In genomic region chr1:172699111-172699510, GRCh38 we compare ENCODE assay signal across 8 cellular contexts. TPM values are rescaled to one million over a fixed set of nuclear protein-coding genes. Genes with fewer than 3 reads are reported as not detected.
DNase-seq lines count a peak whose midpoint lies in the region; ATAC-seq and TF ChIP-seq lines count a peak whose summit lies in the region.

No MANE protein-coding gene starts in this region.

- H3K4me3 ChIP-seq in cardiac fibroblast (replicated peaks in 1 of 2; ENCODE audit: low read depth in 2 of 2, low read length in 2 of 2) (no peak overlapping the region), hepatocyte (no peak overlapping the region), H7 (ENCODE audit: insufficient read depth, low read depth, low read length) (no peak overlapping the region)

- POLR2A ChIA-PET in WTC11 (lab: Charles Lee) = no interaction called here

- CTCF ChIA-PET in WTC11 (lab: Charles Lee) = no interaction called here

- no peak overlapping the region for H3K27ac ChIP-seq in hepatocyte

- H3K9me3 Mint-ChIP-seq in WTC11 = no peaks in the 10 kb centered on the region

- H3K9me2 ChIP-seq in hepatocyte (replicated peaks; ENCODE audit: insufficient read depth) = no peaks in the 10 kb centered on the region

- no peaks in the 10 kb centered on the region for H3K4me1 ChIP-seq in hepatocyte (ENCODE audit: insufficient read depth)

- H3K36me3 Mint-ChIP-seq in WTC11 = no peaks in the 10 kb centered on the region

- H3K4me3 Mint-ChIP-seq in WTC11 = no peak overlapping the region

- no peaks in the 10 kb centered on the region for H4K20me1 ChIP-seq in hepatocyte (ENCODE audit: insufficient read depth, poor library complexity, severe bottlenecking)

- H3K36me3 ChIP-seq in hepatocyte (replicated peaks; ENCODE audit: insufficient read depth, low read depth) = no peaks in the 10 kb centered on the region
- no peaks in the 10 kb centered on the region for H3K36me3 ChIP-seq in H7 (replicated peaks; ENCODE audit: control insufficient read depth, insufficient read depth, low read length)

- TF ChIP-seq CTCF in cardiac fibroblast (IDR thresholded peaks at IDR 0.05; ENCODE audit: low read depth, low read length) = no peak
- TF ChIP-seq CTCF in WTC11 (IDR thresholded peaks at IDR 0.05) = no peak
- TF ChIP-seq CTCF in hepatocyte (IDR thresholded peaks at IDR 0.05; ENCODE audit: poor library complexity) = no peak

- no peak overlapping the region for H3K4me2 ChIP-seq in hepatocyte

- WGBS in hepatocyte (ENCODE audit: low lambda C conversion rate, missing lambda C conversion rate) = 47% methylated on average over 3 of the region's 3 CpGs

- ATAC-seq in GM18858 (IDR thresholded peaks at IDR 0.05; ENCODE audit: unreplicated experiment) (peak; percentile 49), HG03135 (IDR thresholded peaks at IDR 0.05; ENCODE audit: unreplicated experiment) (peak; percentile 57), WTC11 (no peak)

- peaks cover 3% of the 10 kb centered on the region; the same call in 1 of the 2 replicates for H3K4me1 Mint-ChIP-seq in WTC11

- H2AFZ ChIP-seq in hepatocyte = no peak overlapping the region

- H3K27me3 ChIP-seq in hepatocyte (no peaks in the 10 kb centered on the region), H7 (ENCODE audit: control insufficient read depth, insufficient read depth, low read length) (no peaks in the 10 kb centered on the region)

- no peak overlapping the region for H3K27ac Mint-ChIP-seq in WTC11

- H3K27me3 Mint-ChIP-seq in WTC11 (ENCODE audit: low read depth) = no peaks in the 10 kb centered on the region

- no peaks in the 10 kb centered on the region for H3K79me2 ChIP-seq in hepatocyte

- no peaks in the 10 kb centered on the region for H3K9me3 ChIP-seq in hepatocyte (ENCODE audit: low read depth)

- peak; percentile 8 to 32 (median 28) for DNase-seq in activated CD4-positive, CD25-positive, alpha-beta regulatory T cell (lab: John Stamatoyannopoulos, UW)
- DNase-seq in cardiac fibroblast (ENCODE audit: low read depth in 2 of 2) = peak; percentile 56 to 73
- DNase-seq in stimulated activated CD4-positive, alpha-beta T cell treated with anti-CD3 and anti-CD28 coated beads, Interleukin-1b, Interleukin-23, amount 100 ng/mL, for 4 hours (ENCODE audit: low read depth in 2 of 2) = peak; percentile 46 to 67
- no peak for DNase-seq in WTC11 (ENCODE audit: low spot score)
- no peak for DNase-seq in hepatocyte (ENCODE audit: low spot score)
- DNase-seq in H7 = no peak

TF ChIP-seq in WTC11, 78 proteins besides CTCF, POLR2A, EP300 and RAD21 (continues in another document):
- TF ChIP-seq, protein P1, sequence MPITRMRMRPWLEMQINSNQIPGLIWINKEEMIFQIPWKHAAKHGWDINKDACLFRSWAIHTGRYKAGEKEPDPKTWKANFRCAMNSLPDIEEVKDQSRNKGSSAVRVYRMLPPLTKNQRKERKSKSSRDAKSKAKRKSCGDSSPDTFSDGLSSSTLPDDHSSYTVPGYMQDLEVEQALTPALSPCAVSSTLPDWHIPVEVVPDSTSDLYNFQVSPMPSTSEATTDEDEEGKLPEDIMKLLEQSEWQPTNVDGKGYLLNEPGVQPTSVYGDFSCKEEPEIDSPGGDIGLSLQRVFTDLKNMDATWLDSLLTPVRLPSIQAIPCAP (CRISPR knock-in tag; IDR thresholded peaks at IDR 0.05) = no peak
- no peak for TF ChIP-seq MAX (CRISPR knock-in tag; IDR thresholded peaks at IDR 0.05)
- TF ChIP-seq HMGA2 (CRISPR knock-in tag; IDR thresholded peaks at IDR 0.05) = no peak
- TF ChIP-seq OVOL2 (CRISPR knock-in tag; IDR thresholded peaks at IDR 0.05; ENCODE audit: borderline replicate concordance) = no peak
- TF ChIP-seq, protein P2, sequence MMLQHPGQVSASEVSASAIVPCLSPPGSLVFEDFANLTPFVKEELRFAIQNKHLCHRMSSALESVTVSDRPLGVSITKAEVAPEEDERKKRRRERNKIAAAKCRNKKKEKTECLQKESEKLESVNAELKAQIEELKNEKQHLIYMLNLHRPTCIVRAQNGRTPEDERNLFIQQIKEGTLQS (CRISPR knock-in tag; conservative IDR thresholded peaks at IDR 0.05) = no peak
- TF ChIP-seq GABPB1 (CRISPR knock-in tag; IDR thresholded peaks at IDR 0.05) = no peak
- TF ChIP-seq, protein P3, sequence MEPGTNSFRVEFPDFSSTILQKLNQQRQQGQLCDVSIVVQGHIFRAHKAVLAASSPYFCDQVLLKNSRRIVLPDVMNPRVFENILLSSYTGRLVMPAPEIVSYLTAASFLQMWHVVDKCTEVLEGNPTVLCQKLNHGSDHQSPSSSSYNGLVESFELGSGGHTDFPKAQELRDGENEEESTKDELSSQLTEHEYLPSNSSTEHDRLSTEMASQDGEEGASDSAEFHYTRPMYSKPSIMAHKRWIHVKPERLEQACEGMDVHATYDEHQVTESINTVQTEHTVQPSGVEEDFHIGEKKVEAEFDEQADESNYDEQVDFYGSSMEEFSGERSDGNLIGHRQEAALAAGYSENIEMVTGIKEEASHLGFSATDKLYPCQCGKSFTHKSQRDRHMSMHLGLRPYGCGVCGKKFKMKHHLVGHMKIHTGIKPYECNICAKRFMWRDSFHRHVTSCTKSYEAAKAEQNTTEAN (CRISPR knock-in tag; IDR thresholded peaks at IDR 0.05) = no peak
- TF ChIP-seq ATF6 (CRISPR knock-in tag; IDR thresholded peaks at IDR 0.05) = no peak
- no peak for TF ChIP-seq ESRRA (CRISPR knock-in tag; IDR thresholded peaks at IDR 0.05; ENCODE audit: borderline replicate concordance)
- TF ChIP-seq JAZF1 (CRISPR knock-in tag; IDR thresholded peaks at IDR 0.05) = no peak
- TF ChIP-seq ETV6 (CRISPR knock-in tag; IDR thresholded peaks at IDR 0.05) = no peak
- TF ChIP-seq ZNF425 (CRISPR knock-in tag; conservative IDR thresholded peaks at IDR 0.05) = no peak
- no peak for TF ChIP-seq STAT6 (CRISPR knock-in tag; conservative IDR thresholded peaks at IDR 0.05; ENCODE audit: low read depth)
- no peak for TF ChIP-seq GRHL2 (CRISPR knock-in tag; IDR thresholded peaks at IDR 0.05; ENCODE audit: insufficient replicate concordance, severe bottlenecking)
- no peak for TF ChIP-seq SMAD3 (CRISPR knock-in tag; IDR thresholded peaks at IDR 0.05; ENCODE audit: borderline replicate concordance)

RNA-seq across cellular contexts. Expression of gene FASLG, which starts 40.2 kb away (rescaled TPM):
- not detected in 3 replicates for total RNA-seq in WTC11 (2021)
- not detected in 2 replicates for total RNA-seq in hepatocyte
- not detected in 2 replicates for polyA plus RNA-seq in hepatocyte
- not detected in 2 replicates for total RNA-seq in H7 (2014; rRNA removed; shearing (Covaris generic))

Comparison
In these comparisons a context has a peak if more than half of its experiments do, and no peak if none do; other contexts are left out.
1. DNase-seq: peak in activated CD4-positive, CD25-positive, alpha-beta regulatory T cell (4 of 4), cardiac fibroblast (2 of 2) and stimulated activated CD4-positive, alpha-beta T cell treated with anti-CD3 and anti-CD28 coated beads, Interleukin-1b, Interleukin-23, amount 100 ng/mL, for 4 hours (2 of 2); none in WTC11 (single experiment), hepatocyte (single experiment) and H7 (single experiment).